ENCODE assay signal across 8 cellular contexts in genomic region chrX:15305899-15306298, GRCh38. TPM values are rescaled to one million over a fixed set of nuclear protein-coding genes. Genes with fewer than 3 reads are reported as not detected.
"Had no signal": no experiment of that assay in that cellular context is flagged by ENCODE, and none has a peak within 500 bp of the region (broad histone marks: within the 10 kb centered on the region; RNA-seq: fewer than 3 reads in every experiment).

No MANE protein-coding gene starts in this region.

RNA-seq across cellular contexts. Expression of gene ASB11, which starts 9.5 kb away (rescaled TPM):
- total RNA-seq: LHCN-M2, MCF 10A, NCI-H460, OCI-LY7, PC-9, RPMI7951, SJCRH30, T-cell had no signal

RNA-seq across cellular contexts. Expression of gene ASB9, which starts 36.0 kb away (rescaled TPM):
- total RNA-seq: OCI-LY7 had no signal
